10 cellular contexts compared by ENCODE assay signal in genomic region chr5:54701179-54701578, GRCh38.
A peak's percentile ranks its signal among the peaks of the same experiment; 100 is the strongest.
DNase-seq lines count a peak whose midpoint lies in the region; ATAC-seq and TF ChIP-seq lines count a peak whose summit lies in the region.
"Had no signal": no experiment of that assay in that cellular context is flagged by ENCODE, and none has a peak within 500 bp of the region (broad histone marks: within the 10 kb centered on the region; RNA-seq: fewer than 3 reads in every experiment).

No MANE protein-coding gene starts in this region.

- in situ Hi-C loops in ACHN (cut with HindIII; ENCODE audit: low pct_ligation_motif_present, low pct_unique_long_range_greater_than_20kb, low sequenced_read_pairs), result no loop called here

- TF ChIP-seq CTCF in body of pancreas (IDR thresholded peaks at IDR 0.05), result no peak
- TF ChIP-seq CTCF in suprapubic skin (IDR thresholded peaks at IDR 0.05), result no peak

- H3K27me3 ChIP-seq in body of pancreas (no peaks in the 10 kb centered on the region), suprapubic skin (no peaks in the 10 kb centered on the region)
- H3K27me3 ChIP-seq: right lobe of liver had no signal

- no peak overlapping the region for H3K4me3 ChIP-seq in body of pancreas
- no peak overlapping the region for H3K4me3 ChIP-seq in suprapubic skin
- H3K4me3 ChIP-seq: right lobe of liver had no signal

- H3K9me3 ChIP-seq in body of pancreas, result no peaks in the 10 kb centered on the region
- no peaks in the 10 kb centered on the region for H3K9me3 ChIP-seq in suprapubic skin
- H3K9me3 ChIP-seq: right lobe of liver had no signal

- no peak for ATAC-seq in body of pancreas

- WGBS in body of pancreas, 2 donors, result 74 to 94% methylated on average over 1 of the region's 1 CpG
- WGBS in suprapubic skin, result 89% methylated on average over 1 of the region's 1 CpG

- no peak for TF ChIP-seq EP300 in suprapubic skin (IDR thresholded peaks at IDR 0.05)

- H3K4me1 ChIP-seq in body of pancreas, result no peaks in the 10 kb centered on the region
- peaks cover 11% of the 10 kb centered on the region for H3K4me1 ChIP-seq in suprapubic skin

- no peaks in the 10 kb centered on the region for H3K36me3 ChIP-seq in body of pancreas (replicated peaks in 1 of 2; ENCODE audit: insufficient read depth in 1 of 2, low read depth in 2 of 2)
- H3K36me3 ChIP-seq in suprapubic skin, result no peaks in the 10 kb centered on the region
- H3K36me3 ChIP-seq: right lobe of liver had no signal

- TF ChIP-seq POLR2A in body of pancreas (IDR thresholded peaks at IDR 0.05) (no peak), suprapubic skin (IDR thresholded peaks at IDR 0.05) (no peak)

- intact Hi-C loops in body of pancreas (cut with DNase I), result no loop called here

- DNase-seq in ACHN (peak; percentile 53), HT1080 (ENCODE audit: low read depth) (peak; percentile 97), body of pancreas (peak in 3 of 4 donors; percentile 15 to 51 (median 43)), kidney tubule cell (ENCODE audit: low spot score) (peak; percentile 100), suprapubic skin (ENCODE audit: low spot score in 2 of 2) (no peak), NCI-H774 (lab: John Stamatoyannopoulos, UW) (no peak), ecto neural progenitor cell (ENCODE audit: low spot score) (no peak), NCI-H187 (lab: John Stamatoyannopoulos, UW) (no peak)
- DNase-seq: glutamatergic neuron, right lobe of liver had no signal

- H3K27ac ChIP-seq in body of pancreas (no peak overlapping the region), suprapubic skin (no peak overlapping the region)

Comparison
In these comparisons a context has a peak if more than half of its experiments do, and no peak if none do; other contexts are left out.
1. DNase-seq: peak in ACHN (single experiment), HT1080 (single experiment), body of pancreas (3 of 4) and kidney tubule cell (single experiment); none in suprapubic skin (0 of 2), NCI-H774 (single experiment), ecto neural progenitor cell (single experiment) and NCI-H187 (0 of 2).